8 cellular contexts compared by ENCODE assay signal in genomic region chr16:50282010-50282538, GRCh38. TPM values are rescaled to one million over a fixed set of nuclear protein-coding genes. Genes with fewer than 3 reads are reported as not detected.
A peak's percentile ranks its signal among the peaks of the same experiment; 100 is the strongest.
DNase-seq lines count a peak whose midpoint lies in the region; ATAC-seq and TF ChIP-seq lines count a peak whose summit lies in the region.

No MANE protein-coding gene starts in this region.

- H3K9me3 Mint-ChIP-seq in T-cell = peaks cover 0 to 4% (median 0%) of the 10 kb centered on the region in 3 donors

- peak overlapping the region; percentile 89 to 99 for H3K27ac Mint-ChIP-seq in T-cell

- no peaks in the 10 kb centered on the region for H3K27me3 ChIP-seq in MG63

- POLR2A ChIA-PET in T-cell (lab: Charles Lee) = interaction anchor here (0.6 kb wide), 2 partner anchors 68 to 92 kb away, joined by 3 read pairs; no protein-coding TSS in a partner anchor

- intact Hi-C loops in mucosa of descending colon (cut with DNase I, micrococcal nuclease) = no loop called here

- peak in 33 of 34 experiments; percentile 42 to 79 (median 61) for DNase-seq in T-cell
- DNase-seq in astrocyte of the spinal cord (ENCODE audit: low read depth, low spot score) = peak; percentile 69
- DNase-seq in mucosa of descending colon = peak; percentile 65 to 90 (median 75)
- DNase-seq in MG63 = no peak
- DNase-seq in HCEC 1CT = no peak
- no peak for DNase-seq in NCI-H146 (lab: John Stamatoyannopoulos, UW)

- H3K36me3 ChIP-seq in mucosa of descending colon (ENCODE audit: low read depth) (no peaks in the 10 kb centered on the region), MG63 (no peaks in the 10 kb centered on the region; the same call in 1 of the 2 replicates)

- H3K36me3 Mint-ChIP-seq in T-cell = peaks cover 19% of the 10 kb centered on the region

- in situ Hi-C loops in astrocyte of the spinal cord (cut with HindIII; ENCODE audit: low sequenced_read_pairs) = no loop called here

- H3K9me3 ChIP-seq in mucosa of descending colon (no peaks in the 10 kb centered on the region), MG63 (no peaks in the 10 kb centered on the region)

- no peak overlapping the region for H3K4me3 ChIP-seq in astrocyte of the spinal cord (ENCODE audit: low read depth, low read length)
- no peak overlapping the region for H3K4me3 ChIP-seq in mucosa of descending colon
- H3K4me3 ChIP-seq in MG63 = no peak overlapping the region

- H3K4me1 Mint-ChIP-seq in T-cell = peaks cover 75 to 97% (median 95%) of the 10 kb centered on the region in 3 donors

- H3K27me3 Mint-ChIP-seq in T-cell = no peaks in the 10 kb centered on the region

- CTCF ChIA-PET in T-cell (lab: Charles Lee) = interaction anchor here (0.6 to 1.6 kb wide), 4 partner anchors 9 to 453 kb away, joined by 3 to 4 read pairs (median 4); no protein-coding TSS in a partner anchor

- no peak for TF ChIP-seq CTCF in astrocyte of the spinal cord (IDR thresholded peaks at IDR 0.05; ENCODE audit: low read depth, low read length)
- TF ChIP-seq CTCF in mucosa of descending colon (IDR thresholded peaks at IDR 0.05) = no peak

- peak overlapping the region; percentile 61 to 85 (median 70) for H3K4me3 Mint-ChIP-seq in T-cell

- ATAC-seq in GM18870 (IDR thresholded peaks at IDR 0.05; ENCODE audit: unreplicated experiment) = peak; percentile 90
- ATAC-seq in HG03025 (IDR thresholded peaks at IDR 0.05; ENCODE audit: low FRiP score, unreplicated experiment) = peak; percentile 89
- ATAC-seq in T-cell (replicated peaks in 1 of 4) = peak; percentile 66 to 84 (median 79)
- peak; percentile 74 for ATAC-seq in mucosa of descending colon

- peaks cover 29% of the 10 kb centered on the region for H3K4me1 ChIP-seq in mucosa of descending colon (ENCODE audit: low read depth)

RNA-seq across cellular contexts. Expression of gene ADCY7, which starts 15.7 kb away (rescaled TPM):
- total RNA-seq in T-cell (100 to 1,000 TPM; 201 to 314 (median 278) TPM), mucosa of descending colon (10 to 100 TPM; 12.4 to 25.0 (median 22.7) TPM)
- 21.5 and 28.0 TPM in 2 replicates for total RNA-seq in MG63 (2014; rRNA removed; shearing (Covaris generic); ENCODE audit: low replicate concordance)

Comparison
In these comparisons a context has a peak if more than half of its experiments do, and no peak if none do; other contexts are left out.
1. DNase-seq: peak in T-cell (33 of 34), astrocyte of the spinal cord (single experiment) and mucosa of descending colon (3 of 3); none in MG63 (single experiment), HCEC 1CT (single experiment) and NCI-H146 (single experiment).
2. Peak in every context shown above with its lines, with median percentiles within 50 percentile points of each other: ATAC-seq.